Comparison of ENCODE assay signal across 9 cellular contexts in the genomic region with DNA sequence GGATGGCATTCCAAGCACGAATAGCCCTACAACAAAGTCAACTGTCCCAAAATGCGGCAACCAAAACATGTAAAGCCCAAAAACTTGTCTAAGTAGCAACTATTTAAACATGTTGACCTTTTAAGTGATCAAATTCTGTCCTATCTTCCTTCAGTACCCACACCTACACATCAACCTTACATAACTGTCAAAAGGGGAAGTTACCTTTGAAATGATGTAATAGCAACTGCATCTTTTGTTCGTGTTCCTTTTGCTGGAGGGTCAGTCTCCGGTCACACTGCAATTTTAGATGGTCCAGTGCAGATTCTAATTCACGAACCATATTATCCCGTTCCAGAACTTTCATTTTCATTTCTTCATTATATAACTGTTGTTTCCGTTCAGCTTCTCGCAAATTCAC. TPM values are rescaled to one million over a fixed set of nuclear protein-coding genes. Genes with fewer than 3 reads are reported as not detected.
A peak's percentile ranks its signal among the peaks of the same experiment; 100 is the strongest.
DNase-seq lines count a peak whose midpoint lies in the region; ATAC-seq, FAIRE-seq and TF ChIP-seq lines count a peak whose summit lies in the region.
"Not testable (repeated sequence)": the region's sequence is repeated elsewhere in the genome, so short reads cannot be mapped to it uniquely, and the experiment has no call there.
"Had no signal": no experiment of that assay in that cellular context is flagged by ENCODE, and none has a peak within 500 bp of the region (broad histone marks: within the 10 kb centered on the region; RNA-seq: fewer than 3 reads in every experiment).

No MANE protein-coding gene starts in this region.

- WGBS in K562 (ENCODE audit: insufficient coverage, low coverage, missing lambda C conversion rate), result 30% methylated on average over 5 of the region's 8 CpGs

- H3K4me2 ChIP-seq in K562 (ENCODE audit: insufficient read depth, low read length), result not testable (repeated sequence)

- not testable (repeated sequence) for H3K27me3 ChIP-seq in K562 (ENCODE audit: control insufficient read depth in 2 of 2, insufficient read depth in 2 of 2, low read length in 2 of 2)

- ATAC-seq in GM18499 (IDR thresholded peaks at IDR 0.05; ENCODE audit: insufficient read depth, unreplicated experiment) (peak; percentile 86), GM18907 (IDR thresholded peaks at IDR 0.05; ENCODE audit: unreplicated experiment) (peak; percentile 90), GM21367 (IDR thresholded peaks at IDR 0.05; ENCODE audit: unreplicated experiment) (peak; percentile 70), GM21786 (IDR thresholded peaks at IDR 0.05; ENCODE audit: unreplicated experiment) (peak; percentile 64), HG02973 (IDR thresholded peaks at IDR 0.05; ENCODE audit: unreplicated experiment) (peak; percentile 74), HG03571 (IDR thresholded peaks at IDR 0.05; ENCODE audit: unreplicated experiment) (peak; percentile 81)
- not testable (repeated sequence) for ATAC-seq in K562

- H2AFZ ChIP-seq in K562 (ENCODE audit: low read depth, low read length), result not testable (repeated sequence)

- DNase-seq in CD1c-positive myeloid dendritic cell (ENCODE audit: extremely low spot score), result peak; percentile 16
- DNase-seq in K562 (ENCODE audit: extremely low read depth in 1 of 4, low spot score in 3 of 4), result not testable (repeated sequence)

- H3K79me2 ChIP-seq in K562 (ENCODE audit: control insufficient read depth, insufficient read depth, low read length), result not testable (repeated sequence)

- not testable (repeated sequence) for H3K9ac ChIP-seq in K562 (ENCODE audit: insufficient read depth in 1 of 2, low read depth in 2 of 2, low read length in 2 of 2)

- H3K4me3 ChIP-seq in K562, result not testable (repeated sequence)

- not testable (repeated sequence) for H3K36me3 ChIP-seq in K562 (ENCODE audit: control insufficient read depth, insufficient read depth, low read length)

- not testable (repeated sequence) for TF ChIP-seq CTCF in K562 (IDR thresholded peaks at IDR 0.05 in 2 of 3, conservative IDR thresholded peaks at IDR 0.05 in 1 of 3; ENCODE audit: insufficient read depth in 2 of 3, low read depth in 1 of 3, low read length in 3 of 3)

- not testable (repeated sequence) for H3K4me1 ChIP-seq in K562 (replicated peaks in 1 of 2; ENCODE audit: control insufficient read depth in 2 of 2, insufficient read depth in 2 of 2, low read length in 2 of 2)

- in situ Hi-C loops in K562 (cut with MboI), result loop anchor here (5.0 kb wide), 1 partner anchor 1922 kb away; no protein-coding TSS in a partner anchor

- TF ChIP-seq POLR2A in K562 (conservative IDR thresholded peaks at IDR 0.05), result not testable (repeated sequence)

- TF ChIP-seq EP300 in K562 (IDR thresholded peaks at IDR 0.05; ENCODE audit: low read length), result not testable (repeated sequence)

- POLR2A ChIA-PET in K562 (lab: Yijun Ruan, JAX), result not testable (repeated sequence)

- BruUV-seq in K562 (replicated peaks; lab: Mats Ljungman, UMichigan), result not testable (repeated sequence)

- not testable (repeated sequence) for H4K20me1 ChIP-seq in K562 (replicated peaks; ENCODE audit: control insufficient read depth, insufficient read depth, low read length)

- not testable (repeated sequence) for H3K9me1 ChIP-seq in K562 (ENCODE audit: control insufficient read depth, insufficient read depth, low read length)

- CTCF ChIA-PET in K562 (lab: Yijun Ruan, JAX; ENCODE audit: low intra/inter-chr PET ratio), result not testable (repeated sequence)

- intact Hi-C loops in K562 (cut with micrococcal nuclease), result not testable (repeated sequence)

- not testable (repeated sequence) for H3K27ac ChIP-seq in K562 (ENCODE audit: extremely low read depth, low read depth, low read length)

- not testable (repeated sequence) for TF ChIP-seq RAD21 in K562 (CRISPR knock-in tag; conservative IDR thresholded peaks at IDR 0.05 in 1 of 2, IDR thresholded peaks at IDR 0.05 in 1 of 2)

- peak; percentile 55 for FAIRE-seq in K562 (lab: Jason Lieb, UNC)

- H3K9me3 ChIP-seq in K562 (replicated peaks; ENCODE audit: control insufficient read depth, insufficient read depth, low read depth, low read length), result not testable (repeated sequence)

RNA-seq across cellular contexts. Expression of a gene that starts 32.3 kb away (rescaled TPM):
- 1.9 and 5.4 TPM in 2 replicates for total RNA-seq in K562 (2011; cell fraction: chromatin; rRNA removed; ENCODE audit: low replicate concordance)
- total RNA-seq in K562 (2011; cell fraction: nucleolus; rRNA removed), result 1.7 and 2.0 TPM in 2 replicates
- total RNA-seq in K562 (2011; cell fraction: nucleoplasm; rRNA removed), result 1.2 and 2.9 TPM in 2 replicates
- total RNA-seq in K562 (2014; rRNA removed) (2.5 TPM in 2 replicates), K562 (2014; rRNA removed; fragmentation: Illumina TruSeq; extraction: Trizol) (2.2 and 2.4 TPM in 2 replicates), K562 (2015; rRNA removed; fragmentation: Illumina TruSeq; extraction: Trizol) (2.9 and 3.0 TPM in 2 replicates), K562 (2021) (2.2 and 2.7 TPM in 2 replicates)
- polyA plus RNA-seq in K562 (2011; rRNA removed) (3.0 and 3.8 TPM in 2 replicates), K562 (2014; fragmentation: Illumina TruSeq; extraction: Trizol) (3.2 and 3.4 TPM in 2 replicates), K562 (2014; fragmentation: Nextera tagmentation; extraction: Ambion mirVana) (1 to 10 TPM; 1.0 to 1.2 TPM), K562 (2014; rRNA removed) (2.1 and 2.9 TPM in 2 replicates)
- polyA plus RNA-seq in K562 (2011; cell fraction: cytosol; rRNA removed), result 0.30 and 0.74 TPM in 2 replicates
- 0.73 and 1.00 TPM in 2 replicates for polyA plus RNA-seq in K562 (2011; cell fraction: nucleus; rRNA removed)
- 3.1 and 4.6 TPM in 2 replicates for polyA plus RNA-seq in K562 (2012)
- polyA minus RNA-seq in K562 (2011; rRNA and poly(A)+ RNA removed), result 0.98 and 1.4 TPM in 2 replicates
- polyA minus RNA-seq in K562 (2011; cell fraction: cytosol; rRNA and poly(A)+ RNA removed), result 1.0 TPM in 1 of 2 replicates, not detected in the other
- 0.94 and 2.3 TPM in 2 replicates for polyA minus RNA-seq in K562 (2011; cell fraction: nucleus; rRNA and poly(A)+ RNA removed)
- total RNA-seq: GM23248 had no signal
